30 cellular contexts compared by ENCODE assay signal in the genomic region with DNA sequence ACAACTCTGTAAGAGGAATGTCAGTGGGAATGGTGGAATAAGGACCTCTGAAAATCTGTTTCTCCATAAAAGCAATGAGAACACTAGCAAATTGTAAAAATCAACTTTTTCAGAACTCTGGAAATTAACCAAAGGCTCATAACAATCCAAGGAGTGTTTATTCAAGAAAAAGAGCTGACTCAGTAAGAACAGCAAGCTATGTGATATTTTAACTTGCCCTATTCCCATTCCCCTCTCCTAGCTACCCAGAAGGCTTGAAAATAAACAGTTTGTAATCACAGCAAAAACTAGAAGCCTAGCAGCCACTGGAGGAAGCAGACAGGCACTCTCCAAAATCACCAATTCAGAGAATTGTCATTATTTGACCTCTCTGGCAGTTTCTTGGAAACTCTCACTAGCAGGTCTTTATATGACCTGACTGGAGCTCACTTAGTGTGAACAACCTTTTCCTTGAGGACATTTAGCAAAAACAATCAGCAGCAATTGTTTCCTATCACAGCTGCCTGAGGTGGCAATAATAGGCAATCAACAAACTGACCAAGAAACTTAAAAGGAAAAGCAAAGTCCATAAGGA.
DNase-seq lines count a peak whose midpoint lies in the region; ATAC-seq, FAIRE-seq and TF ChIP-seq lines count a peak whose summit lies in the region.
"Had no signal": no experiment of that assay in that cellular context is flagged by ENCODE, and none has a peak within 500 bp of the region (broad histone marks: within the 10 kb centered on the region; RNA-seq: fewer than 3 reads in every experiment).

No MANE protein-coding gene starts in this region.

- POLR2A ChIA-PET in A549 (lab: Yijun Ruan, JAX) = interaction anchor here (1.0 kb wide), 1 partner anchor 162 kb away, joined by 3 read pairs; a partner anchor contains a TSS

- H3K4me3 ChIP-seq in A549 (no peak overlapping the region), colonic mucosa (no peak overlapping the region), breast epithelium (no peak overlapping the region)
- H3K4me3 ChIP-seq: BLaER1, testis, uterus had no signal

- FAIRE-seq in A549 (lab: Jason Lieb, UNC) = no peak
- FAIRE-seq: endothelial cell of umbilical vein, H54 had no signal

- intact Hi-C loops in colonic mucosa (cut with DNase I) = no loop called here
- intact Hi-C loops in breast epithelium (cut with DNase I; ENCODE audit: low total_unique reads) = no loop called here

- no peak overlapping the region for H3K4me3 Mint-ChIP-seq in mesothelial cell of epicardium
- H3K4me3 Mint-ChIP-seq: activated naive CD8-positive, alpha-beta T cell treated with anti-CD3 and anti-CD28 coated beads, Interleukin-2, amount 50 U/mL, for 24 hours; memory B cell; naive thymus-derived CD8-positive, alpha-beta T cell had no signal

- H3K27ac Mint-ChIP-seq in mesothelial cell of epicardium = peak overlapping the region; percentile 30
- H3K27ac Mint-ChIP-seq: activated naive CD8-positive, alpha-beta T cell treated with anti-CD3 and anti-CD28 coated beads, Interleukin-2, amount 50 U/mL, for 24 hours; memory B cell; naive thymus-derived CD8-positive, alpha-beta T cell had no signal

- H3K27me3 ChIP-seq in colonic mucosa (no peaks in the 10 kb centered on the region), breast epithelium (no peaks in the 10 kb centered on the region)
- H3K27me3 ChIP-seq: BLaER1, brain microvascular endothelial cell, testis, uterus had no signal

- peaks cover 14% of the 10 kb centered on the region; the same call in 1 of the 3 replicates for H3K4me1 ChIP-seq in A549
- H3K4me1 ChIP-seq in colonic mucosa = no peaks in the 10 kb centered on the region
- no peaks in the 10 kb centered on the region for H3K4me1 ChIP-seq in breast epithelium
- H3K4me1 ChIP-seq: BLaER1, testis, uterus had no signal

- H3K27me3 Mint-ChIP-seq in mesothelial cell of epicardium (ENCODE audit: low read depth) = no peaks in the 10 kb centered on the region
- H3K27me3 Mint-ChIP-seq: activated naive CD8-positive, alpha-beta T cell treated with anti-CD3 and anti-CD28 coated beads, Interleukin-2, amount 50 U/mL, for 24 hours; naive thymus-derived CD8-positive, alpha-beta T cell had no signal

- no peak overlapping the region for H3K4me2 ChIP-seq in A549
- H3K4me2 ChIP-seq: BLaER1, SK-N-SH had no signal

- no peak for DNase-seq in A549 (ENCODE audit: low read depth in 1 of 2, low spot score in 1 of 2)
- DNase-seq in M059J (ENCODE audit: low read depth) = peak; percentile 7
- DNase-seq in colonic mucosa = no peak
- DNase-seq in mesothelial cell of epicardium (ENCODE audit: low spot score in 2 of 2, unreplicated experiment in 2 of 2) = no peak
- no peak for DNase-seq in breast epithelium (ENCODE audit: low spot score in 2 of 2)
- no peak for DNase-seq in HuH-7 (ENCODE audit: low spot score)
- DNase-seq: activated effector memory CD4-positive, alpha-beta T cell treated with anti-CD3 and anti-CD28 coated beads, Interleukin-2, amount 50 U/mL, for 16 hours; activated naive CD8-positive, alpha-beta T cell treated with anti-CD3 and anti-CD28 coated beads, Interleukin-2, amount 50 U/mL, for 24 hours; activated T-cell treated with anti-CD3 and anti-CD28 coated beads for 4 hours; COR-L47; DMS79 treated with DMSO at 0.1 percent for 48 hours; left cardiac atrium; naive thymus-derived CD8-positive, alpha-beta T cell; NCI-H1105; NCI-H2029 treated with DMSO at 0.1 percent for 48 hours; NCI-H2227 treated with DMSO at 0.1 percent for 48 hours; RPMI8226; SK-N-SH; stimulated activated CD4-positive, alpha-beta T cell treated with anti-CD3 and anti-CD28 coated beads, Interleukin-4, amount 100 ng/mL, for 24 hours; stimulated activated naive CD4-positive, alpha-beta T cell; uterus; WERI-Rb-1 had no signal

- no peak for TF ChIP-seq EP300 in A549 (IDR thresholded peaks at IDR 0.05)

- CTCF ChIA-PET in A549 (lab: Yijun Ruan, JAX) = interaction anchor here (1.0 kb wide), 2 partner anchors 12 to 1328 kb away, joined by 3 read pairs; no protein-coding TSS in a partner anchor

- no peak for TF ChIP-seq RAD21 in A549 (conservative IDR thresholded peaks at IDR 0.05 in 1 of 2, IDR thresholded peaks at IDR 0.05 in 1 of 2)

- TF ChIP-seq CTCF in A549 (IDR thresholded peaks at IDR 0.05) (no peak), colonic mucosa (IDR thresholded peaks at IDR 0.05) (no peak), mesothelial cell of epicardium (IDR thresholded peaks at IDR 0.05; ENCODE audit: unreplicated experiment) (no peak), breast epithelium (IDR thresholded peaks at IDR 0.05) (no peak)

- H3K9ac ChIP-seq in colonic mucosa (ENCODE audit: low read depth in 2 of 2, low read length in 2 of 2) = no peak overlapping the region
- H3K9ac ChIP-seq: BLaER1, SK-N-SH had no signal

- TF ChIP-seq POLR2A in A549 (IDR thresholded peaks at IDR 0.05; ENCODE audit: low read length) (no peak), breast epithelium (IDR thresholded peaks at IDR 0.05) (no peak)

- H3K4me1 Mint-ChIP-seq in mesothelial cell of epicardium = peaks cover 15% of the 10 kb centered on the region
- H3K4me1 Mint-ChIP-seq: memory B cell had no signal

- H3K27ac ChIP-seq in A549 (peak overlapping the region in 1 of 2 experiments; percentile 38; a peak in 3 of 6 replicates), colonic mucosa (peak overlapping the region; percentile 16), breast epithelium (no peak overlapping the region)
- H3K27ac ChIP-seq: BLaER1, brain microvascular endothelial cell, testis, uterus, WERI-Rb-1 had no signal

- peaks cover 4% of the 10 kb centered on the region for H3K9me3 Mint-ChIP-seq in mesothelial cell of epicardium
- H3K9me3 Mint-ChIP-seq: activated naive CD8-positive, alpha-beta T cell treated with anti-CD3 and anti-CD28 coated beads, Interleukin-2, amount 50 U/mL, for 24 hours; memory B cell; naive thymus-derived CD8-positive, alpha-beta T cell had no signal

- H3K36me3 Mint-ChIP-seq in mesothelial cell of epicardium = no peaks in the 10 kb centered on the region
- H3K36me3 Mint-ChIP-seq: memory B cell; naive thymus-derived CD8-positive, alpha-beta T cell had no signal

- H3K36me3 ChIP-seq in colonic mucosa (no peaks in the 10 kb centered on the region), breast epithelium (no peaks in the 10 kb centered on the region)
- H3K36me3 ChIP-seq: BLaER1, brain microvascular endothelial cell, uterus, WERI-Rb-1 had no signal

- no peak for ATAC-seq in A549
- no peak for ATAC-seq in HG03025 (IDR thresholded peaks at IDR 0.05; ENCODE audit: low FRiP score, unreplicated experiment)
- no peak for ATAC-seq in GM21515 (IDR thresholded peaks at IDR 0.05; ENCODE audit: unreplicated experiment)
- ATAC-seq: activated naive CD8-positive, alpha-beta T cell treated with anti-CD3 and anti-CD28 coated beads, Interleukin-2, amount 50 U/mL, for 24 hours; naive thymus-derived CD8-positive, alpha-beta T cell had no signal

- H3K9me3 ChIP-seq in A549 = no peaks in the 10 kb centered on the region
- no peaks in the 10 kb centered on the region for H3K9me3 ChIP-seq in colonic mucosa
- no peaks in the 10 kb centered on the region for H3K9me3 ChIP-seq in breast epithelium
- H3K9me3 ChIP-seq: BLaER1, SK-N-SH, testis, uterus had no signal

TF ChIP-seq in A549, 52 proteins besides CTCF, POLR2A, EP300 and RAD21:
- TF ChIP-seq, protein P1, sequence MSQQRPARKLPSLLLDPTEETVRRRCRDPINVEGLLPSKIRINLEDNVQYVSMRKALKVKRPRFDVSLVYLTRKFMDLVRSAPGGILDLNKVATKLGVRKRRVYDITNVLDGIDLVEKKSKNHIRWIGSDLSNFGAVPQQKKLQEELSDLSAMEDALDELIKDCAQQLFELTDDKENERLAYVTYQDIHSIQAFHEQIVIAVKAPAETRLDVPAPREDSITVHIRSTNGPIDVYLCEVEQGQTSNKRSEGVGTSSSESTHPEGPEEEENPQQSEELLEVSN (IDR thresholded peaks at IDR 0.05; ENCODE audit: borderline replicate concordance, low read depth) = no peak
- TF ChIP-seq MAFK (IDR thresholded peaks at IDR 0.05; ENCODE audit: partially characterized antibody) = peak; percentile 46
TF ChIP-seq in A549: peak in this region for 1.
